22 cellular contexts compared by ENCODE assay signal in genomic region chr2:159716857-159717256, GRCh38. TPM values are rescaled to one million over a fixed set of nuclear protein-coding genes. Genes with fewer than 3 reads are reported as not detected.
DNase-seq lines count a peak whose midpoint lies in the region; ATAC-seq and TF ChIP-seq lines count a peak whose summit lies in the region.
"Had no signal": no experiment of that assay in that cellular context is flagged by ENCODE, and none has a peak within 500 bp of the region (broad histone marks: within the 10 kb centered on the region; RNA-seq: fewer than 3 reads in every experiment).

No MANE protein-coding gene starts in this region.

- H3K4me3 Mint-ChIP-seq in activated naive CD4-positive, alpha-beta T cell treated with anti-CD3 and anti-CD28 coated beads, Interleukin-2, amount 50 U/mL, for 24 hours: peak overlapping the region; percentile 9
- H3K4me3 Mint-ChIP-seq in endodermal cell (no peak overlapping the region), osteocyte (ENCODE audit: unreplicated experiment) (no peak overlapping the region)

- H3K27me3 ChIP-seq in Loucy (ENCODE audit: insufficient read depth, low read length, poor library complexity, severe bottlenecking) (no peaks in the 10 kb centered on the region), endodermal cell (ENCODE audit: control insufficient read depth, insufficient read depth, low read length, poor library complexity, severe bottlenecking) (no peaks in the 10 kb centered on the region)
- H3K27me3 ChIP-seq: adrenal gland, hepatocyte, sigmoid colon had no signal

- peaks cover 85% of the 10 kb centered on the region for H3K4me1 Mint-ChIP-seq in activated naive CD4-positive, alpha-beta T cell treated with anti-CD3 and anti-CD28 coated beads, Interleukin-2, amount 50 U/mL, for 24 hours
- H3K4me1 Mint-ChIP-seq in endodermal cell (peaks cover 30% of the 10 kb centered on the region), osteocyte (ENCODE audit: unreplicated experiment) (peaks cover 53% of the 10 kb centered on the region)

- no peak for DNase-seq in activated naive CD4-positive, alpha-beta T cell treated with anti-CD3 and anti-CD28 coated beads, Interleukin-2, amount 50 U/mL, for 16 hours
- no peak for DNase-seq in endodermal cell
- no peak for DNase-seq in osteocyte (ENCODE audit: extremely low spot score, unreplicated experiment)
- no peak for DNase-seq in dermis blood vessel endothelial cell
- DNase-seq in NCI-H1694 treated with DMSO at 0.1 percent for 48 hours (lab: John Stamatoyannopoulos, UW): no peak
- DNase-seq: activated CD4-positive, alpha-beta T cell treated with anti-CD3 and anti-CD28 coated beads, Interleukin-2, amount 50 U/mL, for 1 hour; adrenal gland; Calu3; central memory CD4-positive, alpha-beta T cell; effector CD4-positive, alpha-beta T cell; GDM1; KBM-7; NCI-H1105; NCI-H69; sigmoid colon; stimulated activated CD4-positive, alpha-beta T cell treated with anti-CD3 and anti-CD28 coated beads, Interleukin-2, amount 100 ng/mL, for 24 hours had no signal

- no peaks in the 10 kb centered on the region for H3K27me3 Mint-ChIP-seq in activated naive CD4-positive, alpha-beta T cell treated with anti-CD3 and anti-CD28 coated beads, Interleukin-2, amount 50 U/mL, for 24 hours
- H3K27me3 Mint-ChIP-seq in endodermal cell (ENCODE audit: insufficient read depth) (no peaks in the 10 kb centered on the region), osteocyte (ENCODE audit: unreplicated experiment) (no peaks in the 10 kb centered on the region)

- H3K36me3 Mint-ChIP-seq in activated naive CD4-positive, alpha-beta T cell treated with anti-CD3 and anti-CD28 coated beads, Interleukin-2, amount 50 U/mL, for 24 hours: peaks cover 26% of the 10 kb centered on the region
- H3K36me3 Mint-ChIP-seq in endodermal cell (ENCODE audit: low read depth) (peaks cover 54% of the 10 kb centered on the region), osteocyte (ENCODE audit: unreplicated experiment) (peaks cover 32% of the 10 kb centered on the region)

- no peak for ATAC-seq in GM21576 (IDR thresholded peaks at IDR 0.05; ENCODE audit: unreplicated experiment)

- H4K20me1 ChIP-seq in Loucy (ENCODE audit: insufficient read depth, low read length, poor library complexity, severe bottlenecking): peaks cover 95% of the 10 kb centered on the region

- H3K27ac ChIP-seq in endodermal cell (ENCODE audit: low read depth, low read length): no peak overlapping the region
- H3K27ac ChIP-seq: adrenal gland, hepatocyte, HL-60, sigmoid colon, SK-N-MC had no signal

- H3K9ac ChIP-seq in Loucy (ENCODE audit: low read depth, low read length, poor library complexity, severe bottlenecking) (peak overlapping the region; percentile 20), endodermal cell (ENCODE audit: extremely low read depth, low read length, poor library complexity, severe bottlenecking) (no peak overlapping the region)

- H3K36me3 ChIP-seq in Loucy (ENCODE audit: insufficient read depth, low read length) (peaks cover 40% of the 10 kb centered on the region; the same call in 1 of the 2 replicates), endodermal cell (ENCODE audit: control insufficient read depth, insufficient read depth, low read length) (peaks cover 80% of the 10 kb centered on the region)

- no peaks in the 10 kb centered on the region for H3K9me2 ChIP-seq in Loucy (replicated peaks; ENCODE audit: low read depth, low read length)

- 94% methylated on average over 2 of the region's 2 CpGs for WGBS in endodermal cell (ENCODE audit: insufficient coverage in 1 of 2, insufficient read length in 1 of 2), 2 experiments

- peaks cover 81% of the 10 kb centered on the region for H3K4me1 ChIP-seq in Loucy (ENCODE audit: insufficient read depth, low read length, poor library complexity, severe bottlenecking)
- peaks cover 5% of the 10 kb centered on the region for H3K4me1 ChIP-seq in endodermal cell (ENCODE audit: control insufficient read depth, insufficient read depth, low read length)

- peak overlapping the region; percentile 53 for H3K27ac Mint-ChIP-seq in activated naive CD4-positive, alpha-beta T cell treated with anti-CD3 and anti-CD28 coated beads, Interleukin-2, amount 50 U/mL, for 24 hours
- H3K27ac Mint-ChIP-seq in endodermal cell (peak overlapping the region; percentile 31), osteocyte (ENCODE audit: unreplicated experiment) (peak overlapping the region; percentile 27)

- no peak overlapping the region for H2AFZ ChIP-seq in Loucy (ENCODE audit: low read length)
- H2AFZ ChIP-seq: hepatocyte had no signal

- peak overlapping the region; percentile 92 for H3K4me3 ChIP-seq in Loucy (ENCODE audit: low read length, poor library complexity, severe bottlenecking)
- H3K4me3 ChIP-seq in endodermal cell (ENCODE audit: low read length): peak overlapping the region; percentile 47
- H3K4me3 ChIP-seq: adrenal gland, hepatocyte, sigmoid colon, SK-N-MC had no signal

- peaks cover 96% of the 10 kb centered on the region for H3K79me2 ChIP-seq in Loucy (ENCODE audit: insufficient read depth, low read length)

- H3K9me3 ChIP-seq in Loucy (ENCODE audit: insufficient read depth, low read depth, low read length) (no peaks in the 10 kb centered on the region), endodermal cell (ENCODE audit: control insufficient read depth, low read length) (no peaks in the 10 kb centered on the region)
- H3K9me3 ChIP-seq: adrenal gland, sigmoid colon had no signal

- H3K4me2 ChIP-seq in Loucy (ENCODE audit: low read depth, low read length, poor library complexity, severe bottlenecking): peak overlapping the region; percentile 93
- H3K4me2 ChIP-seq: hepatocyte had no signal

- TF ChIP-seq CTCF in Loucy (conservative IDR thresholded peaks at IDR 0.05; ENCODE audit: low read length): no peak
- TF ChIP-seq CTCF in endodermal cell (conservative IDR thresholded peaks at IDR 0.05): no peak
- no peak for TF ChIP-seq CTCF in osteocyte (IDR thresholded peaks at IDR 0.05)

- H3F3A ChIP-seq in Loucy (ENCODE audit: low read depth): no peaks in the 10 kb centered on the region

- no peaks in the 10 kb centered on the region for H3K9me3 Mint-ChIP-seq in activated naive CD4-positive, alpha-beta T cell treated with anti-CD3 and anti-CD28 coated beads, Interleukin-2, amount 50 U/mL, for 24 hours
- H3K9me3 Mint-ChIP-seq in endodermal cell (no peaks in the 10 kb centered on the region), osteocyte (ENCODE audit: unreplicated experiment) (no peaks in the 10 kb centered on the region)

RNA-seq across cellular contexts. Expression of gene MARCHF7, which starts 4.6 kb away (rescaled TPM):
- total RNA-seq in endodermal cell (100 to 1,000 TPM; 105 to 125 TPM), osteocyte (89.5 and 92.8 TPM in 2 replicates), dermis blood vessel endothelial cell (174 and 193 TPM in 2 replicates)
- polyA plus RNA-seq in endodermal cell (2013, experiment 1 of 2): 148 TPM
- polyA plus RNA-seq in endodermal cell (2013, experiment 2 of 2): 143 TPM
